In the genomic region with DNA sequence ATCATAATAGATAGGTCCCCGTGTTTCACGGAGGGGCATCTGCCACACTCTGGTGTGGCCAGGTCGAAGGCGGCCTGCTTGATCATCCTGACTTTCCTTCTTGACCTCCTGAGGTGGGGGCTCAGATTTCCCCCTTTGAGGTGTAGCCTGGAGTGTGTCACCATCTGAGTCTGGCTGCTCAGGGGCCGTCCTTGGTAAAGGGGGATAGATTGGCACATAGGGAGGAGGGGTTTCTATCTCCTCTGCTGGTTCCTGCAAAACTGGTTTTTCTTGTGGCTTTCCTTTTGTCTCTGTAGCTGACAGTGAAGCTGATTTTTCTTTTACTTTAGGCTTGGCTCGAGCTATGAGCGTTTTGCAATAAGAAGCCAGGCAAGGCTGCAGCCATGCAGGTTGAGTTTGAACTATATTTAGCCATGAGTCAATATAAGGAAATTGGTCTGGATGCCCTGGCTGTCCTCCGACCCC, we compare ENCODE assay signal across 12 cellular contexts. TPM values are rescaled to one million over a fixed set of nuclear protein-coding genes. Genes with fewer than 3 reads are reported as not detected.
A peak's percentile ranks its signal among the peaks of the same experiment; 100 is the strongest.
DNase-seq lines count a peak whose midpoint lies in the region; ATAC-seq and TF ChIP-seq lines count a peak whose summit lies in the region.
"Had no signal": no experiment of that assay in that cellular context is flagged by ENCODE, and none has a peak within 500 bp of the region (broad histone marks: within the 10 kb centered on the region; RNA-seq: fewer than 3 reads in every experiment).

No MANE protein-coding gene starts in this region.

- H3K4me3 Mint-ChIP-seq in stimulated activated naive B cell treated with anti-CD40 and anti-IgM and Interleukin-4, amounts not matched to agents 10 μg/mL and 1 μg/mL and 100 μg/mL, for 72 hours, result no peak overlapping the region
- no peak overlapping the region for H3K4me3 Mint-ChIP-seq in activated CD4-positive, alpha-beta memory T cell treated with anti-CD3 and anti-CD28 coated beads for 36 hours
- H3K4me3 Mint-ChIP-seq: activated naive CD8-positive, alpha-beta T cell; stimulated activated naive CD8-positive, alpha-beta T cell treated with anti-CD3 and anti-CD28 coated beads, Interleukin-15, Interleukin-2, amounts not matched to agents 100 ng/mL and 50 ng/mL, for 24 hours had no signal

- H3K4me1 ChIP-seq in HUES64 (ENCODE audit: insufficient read depth, low read length) (peaks cover 3% of the 10 kb centered on the region; the same call in 1 of the 2 replicates), heart left ventricle (peaks cover 0 to 46% (median 12%) of the 10 kb centered on the region in 12 donors)

- DNase-seq in RWPE1 (ENCODE audit: low spot score), result peak; percentile 75
- peak in 3 of 5 donors; percentile 19 to 36 (median 29) for DNase-seq in heart left ventricle
- DNase-seq in stimulated activated naive B cell treated with anti-CD40 and anti-IgM and Interleukin-4, amounts not matched to agents 10 μg/mL and 1 μg/mL and 100 μg/mL, for 72 hours, result no peak
- no peak for DNase-seq in NCI-H1694 treated with DMSO at 0.1 percent for 48 hours (lab: John Stamatoyannopoulos, UW)
- no peak for DNase-seq in activated CD4-positive, alpha-beta memory T cell treated with anti-CD3 and anti-CD28 coated beads for 36 hours
- no peak for DNase-seq in OCI-M1 (lab: John Stamatoyannopoulos, UW)
- DNase-seq: activated CD4-positive, alpha-beta T cell treated with anti-CD3 and anti-CD28 coated beads for 1 hour; KG1 had no signal

- H3K27ac ChIP-seq in HUES64 (ENCODE audit: low read depth, low read length) (peak overlapping the region; percentile 43; the same call in 1 of the 2 replicates), RWPE1 (peak overlapping the region; percentile 64), heart left ventricle (peak overlapping the region in 9 of 12 donors; percentile 9 to 86 (median 67))

- CTCF ChIA-PET in RWPE1 (lab: Yijun Ruan, JAX), result no interaction called here
- CTCF ChIA-PET in activated CD4-positive, alpha-beta memory T cell treated with anti-CD3 and anti-CD28 coated beads for 36 hours (lab: Charles Lee), result no interaction called here

- H3K27ac Mint-ChIP-seq in stimulated activated naive B cell treated with anti-CD40 and anti-IgM and Interleukin-4, amounts not matched to agents 10 μg/mL and 1 μg/mL and 100 μg/mL, for 72 hours, result peak overlapping the region; percentile 95
- H3K27ac Mint-ChIP-seq in activated CD4-positive, alpha-beta memory T cell treated with anti-CD3 and anti-CD28 coated beads for 36 hours, result no peak overlapping the region
- H3K27ac Mint-ChIP-seq: activated naive CD8-positive, alpha-beta T cell; stimulated activated naive CD8-positive, alpha-beta T cell treated with anti-CD3 and anti-CD28 coated beads, Interleukin-15, Interleukin-2, amounts not matched to agents 100 ng/mL and 50 ng/mL, for 24 hours had no signal

- peaks cover 73 to 88% of the 10 kb centered on the region in 2 donors for H3K36me3 Mint-ChIP-seq in stimulated activated naive B cell treated with anti-CD40 and anti-IgM and Interleukin-4, amounts not matched to agents 10 μg/mL and 1 μg/mL and 100 μg/mL, for 72 hours
- peaks cover 65% of the 10 kb centered on the region for H3K36me3 Mint-ChIP-seq in activated CD4-positive, alpha-beta memory T cell treated with anti-CD3 and anti-CD28 coated beads for 36 hours

- H3K9ac ChIP-seq in HUES64 (ENCODE audit: low read depth, low read length), result no peak overlapping the region

- intact Hi-C loops in heart left ventricle (cut with DNase I), result no loop called here
- intact Hi-C loops in activated CD4-positive, alpha-beta memory T cell treated with anti-CD3 and anti-CD28 coated beads for 36 hours (cut with micrococcal nuclease), result no loop called here

- no peak overlapping the region; the same call in 1 of the 2 replicates for H3K4me3 ChIP-seq in HUES64 (ENCODE audit: low read length)
- no peak overlapping the region for H3K4me3 ChIP-seq in heart left ventricle

- POLR2A ChIA-PET in RWPE1 (lab: Yijun Ruan, JAX; ENCODE audit: low non-redundant PET), result no interaction called here
- POLR2A ChIA-PET in activated CD4-positive, alpha-beta memory T cell treated with anti-CD3 and anti-CD28 coated beads for 36 hours (lab: Charles Lee), result no interaction called here

- TF ChIP-seq CTCF in RWPE1 (conservative IDR thresholded peaks at IDR 0.05; ENCODE audit: low read depth), result no peak
- no peak for TF ChIP-seq CTCF in heart left ventricle (IDR thresholded peaks at IDR 0.05)

- TF ChIP-seq POLR2A in heart left ventricle (IDR thresholded peaks at IDR 0.05), result no peak

- H3K36me3 ChIP-seq in HUES64 (ENCODE audit: insufficient read depth, low read length) (peaks cover 32% of the 10 kb centered on the region), heart left ventricle (peaks cover 0 to 16% (median 0%) of the 10 kb centered on the region in 9 donors)

- H3K27me3 Mint-ChIP-seq in stimulated activated naive B cell treated with anti-CD40 and anti-IgM and Interleukin-4, amounts not matched to agents 10 μg/mL and 1 μg/mL and 100 μg/mL, for 72 hours, result no peaks in the 10 kb centered on the region
- H3K27me3 Mint-ChIP-seq in activated CD4-positive, alpha-beta memory T cell treated with anti-CD3 and anti-CD28 coated beads for 36 hours, result no peaks in the 10 kb centered on the region
- H3K27me3 Mint-ChIP-seq: activated naive CD8-positive, alpha-beta T cell; stimulated activated naive CD8-positive, alpha-beta T cell treated with anti-CD3 and anti-CD28 coated beads, Interleukin-15, Interleukin-2, amounts not matched to agents 100 ng/mL and 50 ng/mL, for 24 hours had no signal

- peak; percentile 52 to 80 (median 72) for ATAC-seq in heart left ventricle
- no peak for ATAC-seq in stimulated activated naive B cell treated with anti-CD40 and anti-IgM and Interleukin-4, amounts not matched to agents 10 μg/mL and 1 μg/mL and 100 μg/mL, for 72 hours (replicated peaks)
- no peak for ATAC-seq in GM21367 (IDR thresholded peaks at IDR 0.05; ENCODE audit: unreplicated experiment)

- peaks cover 44 to 50% of the 10 kb centered on the region in 2 donors for H3K9me3 Mint-ChIP-seq in stimulated activated naive B cell treated with anti-CD40 and anti-IgM and Interleukin-4, amounts not matched to agents 10 μg/mL and 1 μg/mL and 100 μg/mL, for 72 hours
- peaks cover 85% of the 10 kb centered on the region for H3K9me3 Mint-ChIP-seq in activated CD4-positive, alpha-beta memory T cell treated with anti-CD3 and anti-CD28 coated beads for 36 hours

- H3K27me3 ChIP-seq in HUES64 (ENCODE audit: insufficient read depth, low read length) (no peaks in the 10 kb centered on the region), heart left ventricle (no peaks in the 10 kb centered on the region)

- H3K9me3 ChIP-seq in HUES64 (ENCODE audit: insufficient read depth, low read depth, low read length) (peaks cover 46% of the 10 kb centered on the region), heart left ventricle (peaks cover 0 to 63% (median 4%) of the 10 kb centered on the region in 12 donors)

- WGBS in HUES64, result 83% methylated on average over 8 of the region's 8 CpGs
- WGBS in heart left ventricle, 4 donors, result 38 to 76% (median 58%) methylated on average over 8 of the region's 8 CpGs

- peaks cover 20 to 41% of the 10 kb centered on the region in 2 donors for H3K4me1 Mint-ChIP-seq in stimulated activated naive B cell treated with anti-CD40 and anti-IgM and Interleukin-4, amounts not matched to agents 10 μg/mL and 1 μg/mL and 100 μg/mL, for 72 hours
- H3K4me1 Mint-ChIP-seq in activated CD4-positive, alpha-beta memory T cell treated with anti-CD3 and anti-CD28 coated beads for 36 hours (ENCODE audit: low read depth), result peaks cover 8% of the 10 kb centered on the region

RNA-seq across cellular contexts. Expression of gene ZNF117, which starts 7.1 kb away (rescaled TPM):
- 8.3 TPM for polyA plus RNA-seq in HUES64 (2013, experiment 1 of 2)
- polyA plus RNA-seq in HUES64 (2013, experiment 2 of 2), result 10.8 TPM
- total RNA-seq in heart left ventricle, result 1 to 10 TPM; 1.4 to 7.2 (median 2.8) TPM
- polyA plus RNA-seq in heart left ventricle, result 1 to 10 TPM; 1.5 to 2.7 TPM
- 1 to 10 TPM; 3.3 to 4.2 TPM for total RNA-seq in activated CD4-positive, alpha-beta memory T cell treated with anti-CD3 and anti-CD28 coated beads for 36 hours

RNA-seq across cellular contexts. Expression of gene ERV3-1, which starts 8.5 kb away (rescaled TPM):
- 8.3 TPM for polyA plus RNA-seq in HUES64 (2013, experiment 1 of 2)
- 9.8 TPM for polyA plus RNA-seq in HUES64 (2013, experiment 2 of 2)
- 10 to 100 TPM in 3 of 9 donors, 1 to 10 TPM in 6; 2.8 to 13.0 (median 7.4) TPM for total RNA-seq in heart left ventricle
- polyA plus RNA-seq in heart left ventricle, result 1 to 10 TPM; 3.0 to 3.3 TPM
- total RNA-seq in activated CD4-positive, alpha-beta memory T cell treated with anti-CD3 and anti-CD28 coated beads for 36 hours, result 1 to 10 TPM; 8.2 to 8.7 TPM

Comparison
In these comparisons a context has a peak if more than half of its experiments do, and no peak if none do; other contexts are left out.
1. DNase-seq: peak in RWPE1 (single experiment) and heart left ventricle (3 of 5); none in stimulated activated naive B cell treated with anti-CD40 and anti-IgM and Interleukin-4, amounts not matched to agents 10 μg/mL and 1 μg/mL and 100 μg/mL, for 72 hours (single experiment), NCI-H1694 treated with DMSO at 0.1 percent for 48 hours (single experiment), activated CD4-positive, alpha-beta memory T cell treated with anti-CD3 and anti-CD28 coated beads for 36 hours (single experiment) and OCI-M1 (single experiment).
2. ATAC-seq: peak in heart left ventricle (4 of 4); none in stimulated activated naive B cell treated with anti-CD40 and anti-IgM and Interleukin-4, amounts not matched to agents 10 μg/mL and 1 μg/mL and 100 μg/mL, for 72 hours (0 of 2) and GM21367 (single experiment).
3. Peak in every context shown above with its lines, with median percentiles within 50 percentile points of each other: H3K27ac ChIP-seq.